35 cellular contexts compared by ENCODE assay signal in genomic region chr20:43194187-43194586, GRCh38. TPM values are rescaled to one million over a fixed set of nuclear protein-coding genes. Genes with fewer than 3 reads are reported as not detected.
"Had no signal": no experiment of that assay in that cellular context is flagged by ENCODE, and none has a peak within 500 bp of the region (broad histone marks: within the 10 kb centered on the region; RNA-seq: fewer than 3 reads in every experiment).

No MANE protein-coding gene starts in this region.

- FAIRE-seq: endometrium, urothelium cell line had no signal

- H3K36me3 ChIP-seq: adrenal gland, colonic mucosa, esophagus squamous epithelium, heart right ventricle, ovary, right lobe of liver, thoracic aorta, WERI-Rb-1 had no signal

- H3K4me1 Mint-ChIP-seq: activated naive CD8-positive, alpha-beta T cell treated with anti-CD3 and anti-CD28 coated beads for 36 hours; nephron progenitor cell had no signal

- DNase-seq: activated CD4-positive, alpha-beta memory T cell treated with anti-CD3 and anti-CD28 coated beads for 36 hours; activated CD4-positive, alpha-beta T cell treated with anti-CD3 and anti-CD28 coated beads for 48 hours; activated CD8-positive, alpha-beta memory T cell treated with anti-CD3 and anti-CD28 coated beads, Interleukin-2, amount 50 U/mL, for 4 hours; activated effector memory CD4-positive, alpha-beta T cell treated with anti-CD3 and anti-CD28 coated beads, Interleukin-2, amount 50 U/mL, for 16 hours; activated naive CD4-positive, alpha-beta T cell treated with anti-CD3 and anti-CD28 coated beads for 36 hours; activated naive CD8-positive, alpha-beta T cell treated with anti-CD3 and anti-CD28 coated beads for 36 hours; activated T-cell treated with anti-CD3 and anti-CD28 coated beads, Interleukin-2, amount 50 U/mL, for 1 hour; adrenal gland; aorta; body of pancreas; colonic mucosa; effector CD8-positive, alpha-beta T cell; esophagus squamous epithelium; foreskin melanocyte; heart right ventricle; naive B cell; nephron progenitor cell; ovary; right lobe of liver; stimulated activated CD4-positive, alpha-beta T cell treated with anti-CD3 and anti-CD28 coated beads, Interleukin-2, amount 100 ng/mL, for 48 hours; trophoblast cell; WERI-Rb-1 had no signal

- H3K9me3 ChIP-seq: adrenal gland, body of pancreas, colonic mucosa, esophagus squamous epithelium, heart right ventricle, ovary, right lobe of liver, thoracic aorta had no signal

- H3K4me1 ChIP-seq: adrenal gland, colonic mucosa, right lobe of liver had no signal

- H3K4me3 Mint-ChIP-seq: activated CD4-positive, alpha-beta memory T cell treated with anti-CD3 and anti-CD28 coated beads for 36 hours; activated naive CD4-positive, alpha-beta T cell treated with anti-CD3 and anti-CD28 coated beads for 36 hours; activated naive CD8-positive, alpha-beta T cell treated with anti-CD3 and anti-CD28 coated beads for 36 hours; activated T-helper 1 cell treated with anti-CD3 and anti-CD28 coated beads, Interleukin-12 subunit alpha, Interleukin-12 subunit beta, Interleukin-2, Interleukin-4 antibody, amounts not matched to agents 30 ng/mL and 10 ng/mL and 1 ng/mL, durations not matched to agents 14 hours and 24 hours and 36 hours; mesothelial cell of epicardium; naive B cell; nephron progenitor cell; stimulated activated naive CD8-positive, alpha-beta T cell treated with anti-CD3 and anti-CD28 coated beads, Interleukin-15, Interleukin-2, amounts not matched to agents 100 ng/mL and 50 ng/mL, for 24 hours had no signal

- ATAC-seq: activated CD4-positive, CD25-positive, alpha-beta regulatory T cell treated with anti-CD3 and anti-CD28 coated beads, Interleukin-2, amount 50 U/mL, for 24 hours; body of pancreas; heart right ventricle; right lobe of liver had no signal

- H3K27ac ChIP-seq: adrenal gland, body of pancreas, colonic mucosa, epithelial cell of prostate, esophagus squamous epithelium, heart right ventricle, ovary, right lobe of liver, thoracic aorta, WERI-Rb-1 had no signal

- H3K9me3 Mint-ChIP-seq: activated CD4-positive, alpha-beta memory T cell treated with anti-CD3 and anti-CD28 coated beads for 36 hours; activated naive CD4-positive, alpha-beta T cell treated with anti-CD3 and anti-CD28 coated beads for 36 hours; activated naive CD8-positive, alpha-beta T cell treated with anti-CD3 and anti-CD28 coated beads for 36 hours; activated T-helper 1 cell treated with anti-CD3 and anti-CD28 coated beads, Interleukin-12 subunit alpha, Interleukin-12 subunit beta, Interleukin-2, Interleukin-4 antibody, amounts not matched to agents 30 ng/mL and 10 ng/mL and 1 ng/mL, durations not matched to agents 14 hours and 24 hours and 36 hours; mesothelial cell of epicardium; nephron progenitor cell; stimulated activated naive CD8-positive, alpha-beta T cell treated with anti-CD3 and anti-CD28 coated beads, Interleukin-15, Interleukin-2, amounts not matched to agents 100 ng/mL and 50 ng/mL, for 24 hours had no signal

- H3K4me3 ChIP-seq: adrenal gland, body of pancreas, colonic mucosa, esophagus squamous epithelium, heart right ventricle, ovary, right lobe of liver, thoracic aorta had no signal

- H3K27me3 ChIP-seq: ovary, right lobe of liver had no signal

- H3K36me3 Mint-ChIP-seq: activated CD4-positive, alpha-beta memory T cell treated with anti-CD3 and anti-CD28 coated beads for 36 hours; activated naive CD8-positive, alpha-beta T cell treated with anti-CD3 and anti-CD28 coated beads for 36 hours; mesothelial cell of epicardium had no signal

- H3K27ac Mint-ChIP-seq: activated CD4-positive, alpha-beta memory T cell treated with anti-CD3 and anti-CD28 coated beads for 36 hours; activated naive CD4-positive, alpha-beta T cell treated with anti-CD3 and anti-CD28 coated beads for 36 hours; activated naive CD8-positive, alpha-beta T cell treated with anti-CD3 and anti-CD28 coated beads for 36 hours; activated T-helper 1 cell treated with anti-CD3 and anti-CD28 coated beads, Interleukin-12 subunit alpha, Interleukin-12 subunit beta, Interleukin-2, Interleukin-4 antibody, amounts not matched to agents 30 ng/mL and 10 ng/mL and 1 ng/mL, durations not matched to agents 14 hours and 24 hours and 36 hours; mesothelial cell of epicardium; naive B cell; nephron progenitor cell; progenitor cell of endocrine pancreas had no signal

RNA-seq across cellular contexts. Expression of gene PTPRT, which starts 4.5 kb away (rescaled TPM):
- total RNA-seq: activated CD4-positive, alpha-beta memory T cell treated with anti-CD3 and anti-CD28 coated beads for 36 hours; activated CD8-positive, alpha-beta memory T cell treated with anti-CD3 and anti-CD28 coated beads for 36 hours; activated naive CD4-positive, alpha-beta T cell treated with anti-CD3 and anti-CD28 coated beads for 36 hours; activated naive CD8-positive, alpha-beta T cell treated with anti-CD3 and anti-CD28 coated beads for 36 hours; activated T-helper 1 cell treated with anti-CD3 and anti-CD28 coated beads, Interleukin-12 subunit alpha, Interleukin-12 subunit beta, Interleukin-2, Interleukin-4 antibody, amounts not matched to agents 30 ng/mL and 10 ng/mL and 1 ng/mL, durations not matched to agents 14 hours and 24 hours and 36 hours; dermis microvascular lymphatic vessel endothelial cell; glomerular endothelial cell; renal cortical epithelial cell; thoracic aorta had no signal
